Comparison of ENCODE assay signal across 10 cellular contexts in genomic region chr3:114014211-114014610, GRCh38.
"Had no signal": no experiment of that assay in that cellular context is flagged by ENCODE, and none has a peak within 500 bp of the region (broad histone marks: within the 10 kb centered on the region; RNA-seq: fewer than 3 reads in every experiment).

No MANE protein-coding gene starts in this region.

- H3K9ac ChIP-seq: GM23248 had no signal

- ATAC-seq: HCT116, HepG2 had no signal

- H3K4me3 ChIP-seq: GM23248, HAP-1 had no signal

- H3K4me3 Mint-ChIP-seq: HFFc6, IgD-negative memory B cell had no signal

- H3K27ac ChIP-seq: GM23248, HL-60 had no signal

- H3K36me3 ChIP-seq: HAP-1 had no signal

- H3K27ac Mint-ChIP-seq: HFFc6 had no signal

- H3K9me3 ChIP-seq: HAP-1 had no signal

- H3K4me1 ChIP-seq: HAP-1 had no signal

- H3K27me3 Mint-ChIP-seq: IgD-negative memory B cell had no signal

- H3K9me3 Mint-ChIP-seq: HFFc6, IgD-negative memory B cell had no signal

- DNase-seq: GM23248, GOT3, H7, HFFc6, KG1 had no signal
